Comparison of ENCODE assay signal across 8 cellular contexts in genomic region chr16:30609928-30610839, GRCh38. TPM values are rescaled to one million over a fixed set of nuclear protein-coding genes. Genes with fewer than 3 reads are reported as not detected.
DNase-seq lines count a peak whose midpoint lies in the region; ATAC-seq and TF ChIP-seq lines count a peak whose summit lies in the region.

Gene ZNF689, minus strand, starts transcription at chr16:30610389. Its CDS starts 348 bp downstream, at chr16:30610041.

- peak within 1 kb of the TSS; percentile 92 for H3K4me2 ChIP-seq in PC-9

- CTCF ChIA-PET in PC-9 (lab: Charles Lee), result interaction anchor here (0.5 to 0.9 kb wide), 7 partner anchors 12 to 532 kb away, joined by 3 to 6 read pairs (median 3); partner anchors contain the start of genes DCTPP1 and ZNF747

- peaks cover 7% of the 10 kb centered on the region; the same call in 1 of the 2 replicates for H3K79me2 ChIP-seq in PC-9 (ENCODE audit: low read depth)

- DNase-seq in DMS114 treated with DMSO at 0.1 percent for 48 hours (lab: John Stamatoyannopoulos, UW; ENCODE audit: unreplicated experiment) (peak; percentile 95), PC-9 (peak; percentile 88 to 98), erythroblast (lab: John Stamatoyannopoulos, UW) (peak; percentile 97 to 98)
- DNase-seq in Jurkat, Clone E6-1 (ENCODE audit: low read depth, low spot score), result peak; percentile 98
- DNase-seq in activated T-cell treated with anti-CD3 and anti-CD28 coated beads, Interleukin-2, amount 50 U/mL, for 1 hour, result peak; percentile 97
- DNase-seq in stimulated activated CD8-positive, alpha-beta memory T cell treated with anti-CD3 and anti-CD28 coated beads, Interleukin-4, amount 100 ng/mL, for 48 hours, result peak; percentile 96

- H3F3A ChIP-seq in PC-9 (ENCODE audit: insufficient read depth, low read depth), result peaks cover 7% of the 10 kb centered on the region; the same call in 1 of the 2 replicates

- H3K36me3 ChIP-seq in PC-9 (ENCODE audit: low read depth) (0 out of 2 replicates have a peak, but pooled peaks cover 6% of the 10 kb centered on the region), mucosa of rectum (ENCODE audit: control insufficient read depth in 2 of 2, insufficient read depth in 2 of 2, low read length in 2 of 2) (peaks cover 0 to 7% of the 10 kb centered on the region in 2 donors)

- H3K9me2 ChIP-seq in PC-9 (ENCODE audit: insufficient read depth), result no peaks in the 10 kb centered on the region

- peak; percentile 79 for TF ChIP-seq POLR2A in erythroblast (IDR thresholded peaks at IDR 0.05; ENCODE audit: low read length)

- no peaks in the 10 kb centered on the region for H3K27me3 ChIP-seq in PC-9 (ENCODE audit: insufficient read depth, low read depth)
- H3K27me3 ChIP-seq in mucosa of rectum (ENCODE audit: control insufficient read depth in 2 of 2, insufficient read depth in 2 of 2, low read length in 2 of 2), result no peaks in the 10 kb centered on the region

- H3K4me1 ChIP-seq in PC-9 (replicated peaks; ENCODE audit: insufficient read depth) (peaks cover 5% of the 10 kb centered on the region; the same call in 1 of the 2 replicates), mucosa of rectum (ENCODE audit: control insufficient read depth in 2 of 2, insufficient read depth in 2 of 2, low read length in 2 of 2) (peaks cover 9% of the 10 kb centered on the region in 2 donors)

- peak; percentile 89 for ATAC-seq in GM21576 (IDR thresholded peaks at IDR 0.05; ENCODE audit: unreplicated experiment)

- H2AFZ ChIP-seq in PC-9, result peak within 1 kb of the TSS; percentile 99

- intact Hi-C loops in PC-9 (cut with micrococcal nuclease; ENCODE audit: unreplicated experiment), result no loop called here

- POLR2A ChIA-PET in PC-9 (lab: Charles Lee; ENCODE audit: unreplicated experiment), result interaction anchor here (0.5 to 1.0 kb wide), 7 partner anchors 10 to 905 kb away, joined by 3 to 9 read pairs (median 6); partner anchors contain the start of genes DCTPP1 and ZNF764

- TF ChIP-seq CTCF in PC-9 (conservative IDR thresholded peaks at IDR 0.05), result no peak; the same call in 1 of the 2 replicates

- peak within 1 kb of the TSS; percentile 49 for H3K27ac ChIP-seq in PC-9
- H3K27ac ChIP-seq in mucosa of rectum (ENCODE audit: low read depth in 2 of 2, low read length in 2 of 2), result peak within 1 kb of the TSS; percentile 91 to 96

- H3K9me3 ChIP-seq in PC-9 (ENCODE audit: insufficient read depth, low read depth) (no peaks in the 10 kb centered on the region), mucosa of rectum (ENCODE audit: control insufficient read depth in 2 of 2, low read length in 2 of 2) (no peaks in the 10 kb centered on the region)

- H3K4me3 ChIP-seq in Jurkat, Clone E6-1 (ENCODE audit: low read length), result peak within 1 kb of the TSS; percentile 97
- peak within 1 kb of the TSS; percentile 89 for H3K4me3 ChIP-seq in PC-9
- peak within 1 kb of the TSS; percentile 91 to 98 for H3K4me3 ChIP-seq in mucosa of rectum (ENCODE audit: low read length in 2 of 2)

- H4K20me1 ChIP-seq in PC-9 (ENCODE audit: insufficient read depth), result no peaks in the 10 kb centered on the region

- H3K9ac ChIP-seq in mucosa of rectum (ENCODE audit: low read depth in 1 of 2, low read length in 2 of 2), result peak within 1 kb of the TSS; percentile 96 to 99

- BruUV-seq in PC-9 (replicated peaks; lab: Mats Ljungman, UMichigan), result TSS peak; percentile 34

RNA-seq across cellular contexts. Expression of gene ZNF689, which starts in this region (rescaled TPM):
- polyA plus RNA-seq in Jurkat, Clone E6-1 (2012; ENCODE audit: insufficient read depth, insufficient read length), result 19.7 TPM
- 9.1 and 10.1 TPM in 2 replicates for total RNA-seq in PC-9 (2021)

Comparison
In these comparisons a context has a peak if more than half of its experiments do, and no peak if none do; other contexts are left out.
1. Peak in every context shown above with its lines: DNase-seq, ATAC-seq, H3K4me3 ChIP-seq and H3K27ac ChIP-seq.